8 cellular contexts compared by ENCODE assay signal in genomic region chr7:128938524-128939074, GRCh38. TPM values are rescaled to one million over a fixed set of nuclear protein-coding genes. Genes with fewer than 3 reads are reported as not detected.
A peak's percentile ranks its signal among the peaks of the same experiment; 100 is the strongest.
DNase-seq lines count a peak whose midpoint lies in the region; ATAC-seq and TF ChIP-seq lines count a peak whose summit lies in the region.

No MANE protein-coding gene starts in this region.

- peaks cover 0 to 3% (median 0%) of the 10 kb centered on the region in 5 experiments for H3K9me3 Mint-ChIP-seq in brain

- 2% methylated on average over 31 of the region's 31 CpGs for WGBS in thymus

- peak overlapping the region; percentile 57 for H3K27ac ChIP-seq in thymus (ENCODE audit: low read depth)

- H3K27me3 Mint-ChIP-seq in brain = peaks cover 54% of the 10 kb centered on the region

- H3K27ac Mint-ChIP-seq in brain = peak overlapping the region in 1 of 5 experiments; percentile 26

- no peaks in the 10 kb centered on the region for H3K4me1 ChIP-seq in thymus (ENCODE audit: control insufficient read depth, insufficient read depth, low read length)

- H3K4me3 ChIP-seq in thymus (ENCODE audit: low read length) = peak overlapping the region; percentile 34

- H3K4me3 Mint-ChIP-seq in brain = peak overlapping the region; percentile 80 to 90 (median 83)

- peaks cover 29% of the 10 kb centered on the region for H3K27me3 ChIP-seq in thymus (ENCODE audit: control insufficient read depth, insufficient read depth)

- DNase-seq in M059J (ENCODE audit: low read depth) (peak; percentile 12), left lobe of liver (ENCODE audit: low spot score) (no peak), HPDE6-E6E7 (ENCODE audit: extremely low spot score) (no peak)

- H3K36me3 ChIP-seq in thymus (ENCODE audit: control insufficient read depth, insufficient read depth) = no peaks in the 10 kb centered on the region

- H3K9me3 ChIP-seq in thymus (ENCODE audit: control insufficient read depth) = no peaks in the 10 kb centered on the region

- H3K36me3 Mint-ChIP-seq in brain = no peaks in the 10 kb centered on the region

- TF ChIP-seq POLR2A in GM18505 (IDR thresholded peaks at IDR 0.05; ENCODE audit: borderline replicate concordance, extremely low read depth, insufficient read depth, insufficient read length) = peak; percentile 86

- H3K4me1 Mint-ChIP-seq in brain = peaks cover 12% of the 10 kb centered on the region

- no peak for TF ChIP-seq CTCF in brain (conservative IDR thresholded peaks at IDR 0.05)

- ATAC-seq in GM18505 (IDR thresholded peaks at IDR 0.05; ENCODE audit: unreplicated experiment) (no peak), left lobe of liver (peak; percentile 11), GM19035 (IDR thresholded peaks at IDR 0.05; ENCODE audit: unreplicated experiment) (no peak), GM18909 (IDR thresholded peaks at IDR 0.05; ENCODE audit: poor library complexity, unreplicated experiment) (no peak)

RNA-seq across cellular contexts. Expression of gene IRF5, which starts 0.9 kb away (rescaled TPM):
- 0.64 and 1.8 TPM in 2 replicates for total RNA-seq in M059J (2014; rRNA removed; shearing (Covaris generic))
- polyA plus RNA-seq in brain (ENCODE audit: insufficient read depth, low read depth, low replicate concordance) (2.7 TPM), thymus (14.0 TPM)
- total RNA-seq in left lobe of liver = 5.0 TPM

RNA-seq across cellular contexts. Expression of gene KCP, which starts 28.1 kb away (rescaled TPM):
- total RNA-seq in M059J (2014; rRNA removed; shearing (Covaris generic)) = not detected in 2 replicates
- polyA plus RNA-seq in brain (ENCODE audit: insufficient read depth, low read depth, low replicate concordance) (0.29 TPM), thymus (0.34 TPM)
- total RNA-seq in left lobe of liver = 0.15 TPM
